In the genomic region with DNA sequence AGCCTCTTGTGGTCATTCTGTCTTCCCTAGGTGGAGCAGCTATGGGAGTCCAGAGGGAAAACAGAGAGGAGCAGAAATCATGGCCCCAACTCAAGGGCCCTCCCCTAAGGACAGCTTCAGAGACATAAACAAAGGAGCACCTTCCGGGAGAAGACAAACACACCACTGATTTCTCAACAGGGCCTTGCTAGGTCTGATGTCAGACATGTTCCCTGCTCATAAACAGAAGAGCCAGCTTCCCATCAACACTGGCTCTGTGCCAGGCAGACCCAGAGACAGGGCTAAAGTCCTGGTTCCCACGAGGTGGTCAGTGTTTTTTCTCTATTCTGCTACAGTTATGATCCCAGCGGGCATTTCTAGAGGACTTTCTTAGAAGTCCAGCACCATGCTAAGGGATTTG, we compare ENCODE assay signal across 31 cellular contexts. TPM values are rescaled to one million over a fixed set of nuclear protein-coding genes. Genes with fewer than 3 reads are reported as not detected.
A peak's percentile ranks its signal among the peaks of the same experiment; 100 is the strongest.
DNase-seq lines count a peak whose midpoint lies in the region; ATAC-seq and TF ChIP-seq lines count a peak whose summit lies in the region.
"Had no signal": no experiment of that assay in that cellular context is flagged by ENCODE, and none has a peak within 500 bp of the region (broad histone marks: within the 10 kb centered on the region; RNA-seq: fewer than 3 reads in every experiment).

No MANE protein-coding gene starts in this region.

- H3K4me3 ChIP-seq in left ventricle myocardium inferior = no peak overlapping the region
- no peak overlapping the region for H3K4me3 ChIP-seq in upper lobe of right lung
- H3K4me3 ChIP-seq: neural progenitor cell had no signal

- CTCF ChIA-PET in RWPE1 (lab: Yijun Ruan, JAX) = no interaction called here

- H3K4me3 Mint-ChIP-seq in progenitor cell of endocrine pancreas (ENCODE audit: low read depth) = no peak overlapping the region
- H3K4me3 Mint-ChIP-seq: activated naive CD4-positive, alpha-beta T cell treated with anti-CD3 and anti-CD28 coated beads, Interleukin-2, amount 50 U/mL, for 24 hours; activated T-helper 17 cell treated with anti-CD3 and anti-CD28 coated beads, Interleukin-2, amount 50 U/mL, for 72 hours; H9; neural progenitor cell; stimulated activated memory B cell treated with anti-CD40 and anti-IgM and Interleukin-4, amounts not matched to agents 10 μg/mL and 1 μg/mL and 100 μg/mL, for 72 hours had no signal

- H3K4me1 Mint-ChIP-seq in progenitor cell of endocrine pancreas (ENCODE audit: low read depth) = no peaks in the 10 kb centered on the region
- H3K4me1 Mint-ChIP-seq: activated naive CD4-positive, alpha-beta T cell treated with anti-CD3 and anti-CD28 coated beads, Interleukin-2, amount 50 U/mL, for 24 hours; activated T-helper 17 cell treated with anti-CD3 and anti-CD28 coated beads, Interleukin-2, amount 50 U/mL, for 72 hours; H9; neural progenitor cell had no signal

- DNase-seq in Right ventricle myocardium inferior (ENCODE audit: missing footprints) = peak; percentile 88
- DNase-seq in left cardiac atrium = no peak
- DNase-seq in left ventricle myocardium inferior = peak; percentile 21
- DNase-seq in mesenteric fat pad (ENCODE audit: low spot score) = peak; percentile 78
- no peak for DNase-seq in upper lobe of right lung
- DNase-seq in RWPE1 (ENCODE audit: low spot score) = no peak
- DNase-seq in progenitor cell of endocrine pancreas (ENCODE audit: low spot score, unreplicated experiment) = no peak
- no peak for DNase-seq in NCI-H1105 treated with DMSO at 0.1 percent for 48 hours (lab: John Stamatoyannopoulos, UW)
- DNase-seq: activated CD4-positive, alpha-beta T cell treated with anti-CD3 and anti-CD28 coated beads for 4 hours; amygdala; DMS79; effector memory CD4-positive, alpha-beta T cell; foreskin fibroblast; H9; head of caudate nucleus; mammary epithelial cell; NCI-H1417; NCI-H2081; NCI-H526 treated with DMSO at 0.1 percent for 48 hours; stimulated activated CD4-positive, alpha-beta T cell treated with anti-CD3 and anti-CD28 coated beads, Interleukin-15, amount 100 ng/mL, for 24 hours; substantia nigra had no signal

- H3K27me3 ChIP-seq in left ventricle myocardium inferior (ENCODE audit: low read depth) = peaks cover 44% of the 10 kb centered on the region
- no peaks in the 10 kb centered on the region for H3K27me3 ChIP-seq in upper lobe of right lung
- H3K27me3 ChIP-seq: neural progenitor cell had no signal

- POLR2A ChIA-PET in RWPE1 (lab: Yijun Ruan, JAX; ENCODE audit: low non-redundant PET) = no interaction called here

- H3K4me1 ChIP-seq in left ventricle myocardium inferior = no peaks in the 10 kb centered on the region
- no peaks in the 10 kb centered on the region for H3K4me1 ChIP-seq in upper lobe of right lung
- H3K4me1 ChIP-seq: neural progenitor cell had no signal

- ATAC-seq in Right ventricle myocardium inferior (no peak), left cardiac atrium (no peak), upper lobe of right lung (peak; percentile 72)
- ATAC-seq: activated T-helper 17 cell treated with anti-CD3 and anti-CD28 coated beads, Interleukin-2, amount 50 U/mL, for 72 hours; stimulated activated memory B cell treated with anti-CD40 and anti-IgM and Interleukin-4, amounts not matched to agents 10 μg/mL and 1 μg/mL and 100 μg/mL, for 72 hours had no signal

- H3K36me3 Mint-ChIP-seq in progenitor cell of endocrine pancreas (ENCODE audit: insufficient read depth) = no peaks in the 10 kb centered on the region
- H3K36me3 Mint-ChIP-seq: activated naive CD4-positive, alpha-beta T cell treated with anti-CD3 and anti-CD28 coated beads, Interleukin-2, amount 50 U/mL, for 24 hours; neural progenitor cell; stimulated activated memory B cell treated with anti-CD40 and anti-IgM and Interleukin-4, amounts not matched to agents 10 μg/mL and 1 μg/mL and 100 μg/mL, for 72 hours had no signal

- H3K9me3 ChIP-seq in left ventricle myocardium inferior (replicated peaks) (no peaks in the 10 kb centered on the region), upper lobe of right lung (no peaks in the 10 kb centered on the region)

- peaks cover 23% of the 10 kb centered on the region for H3K27me3 Mint-ChIP-seq in progenitor cell of endocrine pancreas
- H3K27me3 Mint-ChIP-seq: stimulated activated memory B cell treated with anti-CD40 and anti-IgM and Interleukin-4, amounts not matched to agents 10 μg/mL and 1 μg/mL and 100 μg/mL, for 72 hours had no signal

- no peak overlapping the region for H3K27ac Mint-ChIP-seq in progenitor cell of endocrine pancreas
- H3K27ac Mint-ChIP-seq: activated naive CD4-positive, alpha-beta T cell treated with anti-CD3 and anti-CD28 coated beads, Interleukin-2, amount 50 U/mL, for 24 hours; activated T-helper 17 cell treated with anti-CD3 and anti-CD28 coated beads, Interleukin-2, amount 50 U/mL, for 72 hours; H9; neural progenitor cell; stimulated activated memory B cell treated with anti-CD40 and anti-IgM and Interleukin-4, amounts not matched to agents 10 μg/mL and 1 μg/mL and 100 μg/mL, for 72 hours had no signal

- H3K27ac ChIP-seq in left ventricle myocardium inferior (replicated peaks) = no peak overlapping the region
- no peak overlapping the region for H3K27ac ChIP-seq in upper lobe of right lung
- H3K27ac ChIP-seq in RWPE1 = no peak overlapping the region
- H3K27ac ChIP-seq: HL-60, KMS-11, neural progenitor cell, VCaP had no signal

- no peak for TF ChIP-seq CTCF in left ventricle myocardium inferior (IDR thresholded peaks at IDR 0.05; ENCODE audit: borderline replicate concordance)
- TF ChIP-seq CTCF in upper lobe of right lung (IDR thresholded peaks at IDR 0.05) = no peak
- TF ChIP-seq CTCF in RWPE1 (conservative IDR thresholded peaks at IDR 0.05; ENCODE audit: low read depth) = no peak
- no peak for TF ChIP-seq CTCF in progenitor cell of endocrine pancreas (IDR thresholded peaks at IDR 0.05; ENCODE audit: unreplicated experiment)

- intact Hi-C loops in Right ventricle myocardium inferior (cut with DNase I) (no loop called here), left cardiac atrium (cut with DNase I) (no loop called here), left ventricle myocardium inferior (cut with micrococcal nuclease) (no loop called here), upper lobe of right lung (cut with DNase I) (no loop called here)

- H3K36me3 ChIP-seq in left ventricle myocardium inferior (no peaks in the 10 kb centered on the region), upper lobe of right lung (no peaks in the 10 kb centered on the region)
- H3K36me3 ChIP-seq: neural progenitor cell had no signal

- peaks cover 3% of the 10 kb centered on the region for H3K9me3 Mint-ChIP-seq in progenitor cell of endocrine pancreas (ENCODE audit: low read depth)
- H3K9me3 Mint-ChIP-seq: activated naive CD4-positive, alpha-beta T cell treated with anti-CD3 and anti-CD28 coated beads, Interleukin-2, amount 50 U/mL, for 24 hours; activated T-helper 17 cell treated with anti-CD3 and anti-CD28 coated beads, Interleukin-2, amount 50 U/mL, for 72 hours had no signal

RNA-seq across cellular contexts. Expression of a gene that starts 19.3 kb away (rescaled TPM):
- total RNA-seq in Right ventricle myocardium inferior = 1.5 TPM
- 1 to 10 TPM; 1.2 to 3.0 TPM for total RNA-seq in left cardiac atrium
- 0.96 TPM for total RNA-seq in left ventricle myocardium inferior
- 9.9 TPM for total RNA-seq in mesenteric fat pad
- 9.0 TPM for total RNA-seq in upper lobe of right lung
- not detected in 2 replicates for total RNA-seq in progenitor cell of endocrine pancreas
- total RNA-seq: epithelial cell of proximal tubule, kidney epithelial cell, myocyte had no signal

RNA-seq across cellular contexts. Expression of a gene that starts 21.6 kb away (rescaled TPM):
- total RNA-seq in Right ventricle myocardium inferior (1.1 TPM), left cardiac atrium (under 1 TPM; 0.58 to 0.97 TPM), left ventricle myocardium inferior (0.44 TPM), mesenteric fat pad (7.2 TPM), upper lobe of right lung (5.3 TPM), progenitor cell of endocrine pancreas (not detected in 2 replicates)
- total RNA-seq: activated T-helper 17 cell treated with anti-CD3 and anti-CD28 coated beads, Interleukin-2, amount 50 U/mL, for 72 hours; epithelial cell of proximal tubule; H9; kidney epithelial cell; myocyte had no signal

Comparison
In these comparisons a context has a peak if more than half of its experiments do, and no peak if none do; other contexts are left out.
1. DNase-seq: peak in Right ventricle myocardium inferior (single experiment), left ventricle myocardium inferior (single experiment) and mesenteric fat pad (single experiment); none in left cardiac atrium (single experiment), upper lobe of right lung (single experiment), RWPE1 (single experiment), progenitor cell of endocrine pancreas (single experiment) and NCI-H1105 treated with DMSO at 0.1 percent for 48 hours (single experiment).